In the genomic region with DNA sequence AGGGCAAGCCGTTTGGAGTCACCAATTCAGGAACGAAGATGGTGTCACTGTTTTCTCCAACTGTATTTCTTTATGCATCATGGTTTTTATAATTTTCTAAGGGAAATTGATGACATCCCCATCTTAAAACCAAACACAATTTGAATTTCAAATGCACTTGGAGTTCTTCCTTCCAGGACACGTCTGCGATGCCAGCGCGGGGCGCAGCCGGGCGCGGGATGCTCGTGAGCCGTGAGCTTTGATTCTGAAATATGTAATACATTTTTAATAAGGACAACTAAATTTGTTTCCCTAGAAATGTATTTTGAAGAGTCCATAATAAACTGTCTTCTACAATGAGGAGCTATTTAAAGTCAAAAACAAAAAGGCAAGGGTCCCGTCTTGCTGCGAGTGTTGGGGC, we compare ENCODE assay signal across 40 cellular contexts.
"Had no signal": no experiment of that assay in that cellular context is flagged by ENCODE, and none has a peak within 500 bp of the region (broad histone marks: within the 10 kb centered on the region; RNA-seq: fewer than 3 reads in every experiment).

No MANE protein-coding gene starts in this region.

- H3K27me3 Mint-ChIP-seq: activated naive CD4-positive, alpha-beta T cell treated with anti-CD3 and anti-CD28 coated beads, Interleukin-2, amount 50 U/mL, for 24 hours; activated naive CD8-positive, alpha-beta T cell; activated naive CD8-positive, alpha-beta T cell treated with anti-CD3 and anti-CD28 coated beads, Interleukin-2, amount 10 ng/mL, durations not matched to agents 7 days and 5 days; activated naive CD8-positive, alpha-beta T cell treated with anti-CD3 and anti-CD28 coated beads, Interleukin-2, amount 50 U/mL, for 24 hours; central memory CD8-positive, alpha-beta T cell had no signal

- H3K9me3 Mint-ChIP-seq: activated naive CD4-positive, alpha-beta T cell treated with anti-CD3 and anti-CD28 coated beads for 36 hours; activated naive CD4-positive, alpha-beta T cell treated with anti-CD3 and anti-CD28 coated beads, Interleukin-2, amount 10 ng/mL, durations not matched to agents 7 days and 5 days; activated naive CD4-positive, alpha-beta T cell treated with anti-CD3 and anti-CD28 coated beads, Interleukin-2, amount 50 U/mL, for 24 hours; activated naive CD4-positive, alpha-beta T cell treated with anti-CD3 and anti-CD28 coated beads, Interleukin-2, amount 50 U/mL, for 72 hours; activated naive CD8-positive, alpha-beta T cell treated with anti-CD3 and anti-CD28 coated beads for 36 hours; activated naive CD8-positive, alpha-beta T cell treated with anti-CD3 and anti-CD28 coated beads, Interleukin-2, amount 10 ng/mL, durations not matched to agents 7 days and 5 days; activated naive CD8-positive, alpha-beta T cell treated with anti-CD3 and anti-CD28 coated beads, Interleukin-2, amount 50 U/mL, for 24 hours; activated T-cell treated with anti-CD3 and anti-CD28 coated beads, Interleukin-2, amount 50 U/mL, for 24 hours; activated T-cell treated with anti-CD3 and anti-CD28 coated beads, Interleukin-2, amount 50 U/mL, for 4 hours; activated T-cell treated with anti-CD3 and anti-CD28 coated beads, Interleukin-2, amount 50 U/mL, for 72 hours; activated T-helper 1 cell treated with anti-CD3 and anti-CD28 coated beads, Interleukin-12 subunit alpha, Interleukin-12 subunit beta, Interleukin-2, Interleukin-4 antibody, amounts not matched to agents 30 ng/mL and 10 ng/mL and 1 ng/mL, durations not matched to agents 14 hours and 24 hours and 36 hours; activated T-helper 17 cell treated with anti-CD3 and anti-CD28 coated beads, Interleukin-2, amount 50 U/mL, for 72 hours; activated T-helper 2 cell treated with anti-CD3 and anti-CD28 coated beads, Interferon-gamma antibody, Interleukin-2, Interleukin-4, amounts not matched to agents 10 μg/mL and 5 μg/mL and 100 μg/mL, durations not matched to agents 14 hours and 24 hours and 36 hours; central memory CD8-positive, alpha-beta T cell had no signal

- H3K4me1 ChIP-seq: adrenal gland, ascending aorta, body of pancreas, breast epithelium had no signal

- H3K27ac ChIP-seq: adrenal gland, ascending aorta, body of pancreas, brain microvascular endothelial cell, breast epithelium, cardiac muscle cell had no signal

- H3K27me3 ChIP-seq: adrenal gland, ascending aorta, body of pancreas, brain microvascular endothelial cell, cardiac muscle cell had no signal

- H3K36me3 Mint-ChIP-seq: activated naive CD4-positive, alpha-beta T cell treated with anti-CD3 and anti-CD28 coated beads, Interleukin-2, amount 10 ng/mL, durations not matched to agents 7 days and 5 days; activated naive CD4-positive, alpha-beta T cell treated with anti-CD3 and anti-CD28 coated beads, Interleukin-2, amount 50 U/mL, for 24 hours; activated naive CD4-positive, alpha-beta T cell treated with anti-CD3 and anti-CD28 coated beads, Interleukin-2, amount 50 U/mL, for 72 hours; activated naive CD8-positive, alpha-beta T cell; activated naive CD8-positive, alpha-beta T cell treated with anti-CD3 and anti-CD28 coated beads for 36 hours; activated naive CD8-positive, alpha-beta T cell treated with anti-CD3 and anti-CD28 coated beads, Interleukin-2, amount 10 ng/mL, durations not matched to agents 7 days and 5 days; brain had no signal

- FAIRE-seq: astrocyte, bronchial epithelial cell had no signal

- H3K9me3 ChIP-seq: adrenal gland, ascending aorta, body of pancreas, breast epithelium had no signal

- H3K4me3 Mint-ChIP-seq: activated naive CD4-positive, alpha-beta T cell treated with anti-CD3 and anti-CD28 coated beads for 36 hours; activated naive CD4-positive, alpha-beta T cell treated with anti-CD3 and anti-CD28 coated beads, Interleukin-2, amount 10 ng/mL, durations not matched to agents 7 days and 5 days; activated naive CD4-positive, alpha-beta T cell treated with anti-CD3 and anti-CD28 coated beads, Interleukin-2, amount 50 U/mL, for 24 hours; activated naive CD8-positive, alpha-beta T cell; activated naive CD8-positive, alpha-beta T cell treated with anti-CD3 and anti-CD28 coated beads for 36 hours; activated naive CD8-positive, alpha-beta T cell treated with anti-CD3 and anti-CD28 coated beads, Interleukin-2, amount 10 ng/mL, durations not matched to agents 7 days and 5 days; activated naive CD8-positive, alpha-beta T cell treated with anti-CD3 and anti-CD28 coated beads, Interleukin-2, amount 50 U/mL, for 24 hours; activated T-cell treated with anti-CD3 and anti-CD28 coated beads, Interleukin-2, amount 50 U/mL, for 24 hours; activated T-cell treated with anti-CD3 and anti-CD28 coated beads, Interleukin-2, amount 50 U/mL, for 4 hours; activated T-cell treated with anti-CD3 and anti-CD28 coated beads, Interleukin-2, amount 50 U/mL, for 72 hours; activated T-helper 1 cell treated with anti-CD3 and anti-CD28 coated beads, Interleukin-12 subunit alpha, Interleukin-12 subunit beta, Interleukin-2, Interleukin-4 antibody, amounts not matched to agents 30 ng/mL and 10 ng/mL and 1 ng/mL, durations not matched to agents 14 hours and 24 hours and 36 hours; activated T-helper 17 cell treated with anti-CD3 and anti-CD28 coated beads, Interleukin-2, amount 50 U/mL, for 72 hours; brain; central memory CD8-positive, alpha-beta T cell had no signal

- H3K4me3 ChIP-seq: adrenal gland, ascending aorta, body of pancreas, breast epithelium, cardiac muscle cell had no signal

- ATAC-seq: activated naive CD4-positive, alpha-beta T cell treated with anti-CD3 and anti-CD28 coated beads, Interleukin-2, amount 50 U/mL, for 72 hours; activated naive CD8-positive, alpha-beta T cell treated with anti-CD3 and anti-CD28 coated beads, Interleukin-2, amount 50 U/mL, for 24 hours; activated T-cell treated with anti-CD3 and anti-CD28 coated beads, Interleukin-2, amount 50 U/mL, for 4 hours; activated T-cell treated with anti-CD3 and anti-CD28 coated beads, Interleukin-2, amount 50 U/mL, for 72 hours; activated T-helper 17 cell treated with anti-CD3 and anti-CD28 coated beads, Interleukin-2, amount 50 U/mL, for 72 hours; body of pancreas had no signal

- DNase-seq: activated effector memory CD4-positive, alpha-beta T cell treated with anti-CD3 and anti-CD28 coated beads, Interleukin-2, amount 50 U/mL, for 16 hours; activated effector memory CD4-positive, alpha-beta T cell treated with Interleukin-2 at 50 U/mL for 16 hours; activated gamma-delta T cell; activated gamma-delta T cell treated with Interleukin-2 at 50 U/mL for 16 hours; activated naive CD4-positive, alpha-beta T cell; activated naive CD4-positive, alpha-beta T cell treated with anti-CD3 and anti-CD28 coated beads for 36 hours; activated naive CD4-positive, alpha-beta T cell treated with anti-CD3 and anti-CD28 coated beads, Interleukin-2, amount 10 ng/mL, durations not matched to agents 7 days and 5 days; activated naive CD4-positive, alpha-beta T cell treated with anti-CD3 and anti-CD28 coated beads, Interleukin-2, amount 50 U/mL, for 16 hours; activated naive CD4-positive, alpha-beta T cell treated with Interleukin-2 at 50 U/mL for 16 hours; activated naive CD8-positive, alpha-beta T cell treated with anti-CD3 and anti-CD28 coated beads for 36 hours; activated naive CD8-positive, alpha-beta T cell treated with anti-CD3 and anti-CD28 coated beads, Interleukin-2, amount 10 ng/mL, durations not matched to agents 7 days and 5 days; activated naive CD8-positive, alpha-beta T cell treated with anti-CD3 and anti-CD28 coated beads, Interleukin-2, amount 50 U/mL, for 24 hours; activated T-cell treated with anti-CD3 and anti-CD28 coated beads for 4 hours; activated T-cell treated with anti-CD3 and anti-CD28 coated beads, Interleukin-2, amount 50 U/mL, for 1 hour; activated T-cell treated with anti-CD3 and anti-CD28 coated beads, Interleukin-2, amount 50 U/mL, for 24 hours; activated T-cell treated with anti-CD3 and anti-CD28 coated beads, Interleukin-2, amount 50 U/mL, for 4 hours; activated T-cell treated with anti-CD3 and anti-CD28 coated beads, Interleukin-2, amount 50 U/mL, for 48 hours; activated T-cell treated with anti-CD3 and anti-CD28 coated beads, Interleukin-2, amount 50 U/mL, for 72 hours; adrenal gland; amniotic stem cell; amygdala; anterior cingulate cortex; body of pancreas; brain microvascular endothelial cell; caudate nucleus; central memory CD4-positive, alpha-beta T cell; cerebellar nuclear complex had no signal

- H3K36me3 ChIP-seq: adrenal gland, ascending aorta, brain microvascular endothelial cell, breast epithelium, cardiac muscle cell had no signal

- H3K27ac Mint-ChIP-seq: activated naive CD4-positive, alpha-beta T cell treated with anti-CD3 and anti-CD28 coated beads for 36 hours; activated naive CD4-positive, alpha-beta T cell treated with anti-CD3 and anti-CD28 coated beads, Interleukin-2, amount 50 U/mL, for 24 hours; activated naive CD4-positive, alpha-beta T cell treated with anti-CD3 and anti-CD28 coated beads, Interleukin-2, amount 50 U/mL, for 72 hours; activated naive CD8-positive, alpha-beta T cell; activated naive CD8-positive, alpha-beta T cell treated with anti-CD3 and anti-CD28 coated beads for 36 hours; activated naive CD8-positive, alpha-beta T cell treated with anti-CD3 and anti-CD28 coated beads, Interleukin-2, amount 10 ng/mL, durations not matched to agents 7 days and 5 days; activated naive CD8-positive, alpha-beta T cell treated with anti-CD3 and anti-CD28 coated beads, Interleukin-2, amount 50 U/mL, for 24 hours; activated T-cell treated with anti-CD3 and anti-CD28 coated beads, Interleukin-2, amount 50 U/mL, for 24 hours; activated T-cell treated with anti-CD3 and anti-CD28 coated beads, Interleukin-2, amount 50 U/mL, for 72 hours; activated T-helper 1 cell treated with anti-CD3 and anti-CD28 coated beads, Interleukin-12 subunit alpha, Interleukin-12 subunit beta, Interleukin-2, Interleukin-4 antibody, amounts not matched to agents 30 ng/mL and 10 ng/mL and 1 ng/mL, durations not matched to agents 14 hours and 24 hours and 36 hours; activated T-helper 17 cell treated with anti-CD3 and anti-CD28 coated beads, Interleukin-2, amount 50 U/mL, for 72 hours; activated T-helper 2 cell treated with anti-CD3 and anti-CD28 coated beads, Interferon-gamma antibody, Interleukin-2, Interleukin-4, amounts not matched to agents 10 μg/mL and 5 μg/mL and 100 μg/mL, durations not matched to agents 14 hours and 24 hours and 36 hours had no signal

- H3K4me1 Mint-ChIP-seq: central memory CD8-positive, alpha-beta T cell had no signal
